In the genomic region with DNA sequence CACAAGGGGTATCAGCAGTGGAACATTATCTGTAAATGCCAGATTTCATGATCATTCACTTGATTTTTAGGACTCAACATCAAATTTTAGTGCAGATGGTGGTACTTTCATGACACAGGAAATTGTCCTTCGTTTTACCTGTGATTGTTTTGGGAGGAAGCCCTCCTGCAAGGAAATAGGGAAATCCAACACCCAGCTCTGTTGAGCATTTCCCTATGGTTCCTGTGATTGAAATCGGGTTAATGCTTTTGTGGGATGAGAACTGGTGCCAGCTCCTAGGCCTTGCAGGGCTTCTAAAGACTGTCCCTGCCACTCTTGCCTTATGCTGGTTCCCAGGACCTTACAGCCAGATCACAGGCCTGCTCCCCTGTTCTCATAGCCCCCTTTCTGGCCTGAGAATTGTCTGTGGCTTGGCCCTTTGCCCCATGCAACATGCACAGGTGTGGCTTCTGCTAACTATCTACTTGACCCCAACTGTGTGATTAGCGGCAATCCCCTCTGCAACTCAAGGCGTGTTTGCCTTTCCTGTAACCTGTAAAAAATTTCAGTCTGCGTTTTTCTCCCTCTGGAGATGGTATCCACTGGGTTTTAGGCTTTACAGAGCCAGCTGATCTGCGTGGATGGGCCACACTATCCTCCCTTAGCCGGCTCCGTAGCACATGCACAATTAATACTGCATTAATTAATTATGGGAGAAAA, we compare ENCODE assay signal across 9 cellular contexts.
DNase-seq lines count a peak whose midpoint lies in the region; ATAC-seq and TF ChIP-seq lines count a peak whose summit lies in the region.
"Had no signal": no experiment of that assay in that cellular context is flagged by ENCODE, and none has a peak within 500 bp of the region (broad histone marks: within the 10 kb centered on the region; RNA-seq: fewer than 3 reads in every experiment).

No MANE protein-coding gene starts in this region.

- WGBS in tibial nerve, 2 donors = 67 to 79% methylated on average over 8 of the region's 8 CpGs

- H3K27ac ChIP-seq in tibial nerve (peak overlapping the region in 3 of 4 donors; percentile 8 to 65 (median 60)), uterus (peak overlapping the region in 1 of 2 donors; percentile 88)

- H3K9me3 ChIP-seq in tibial nerve (no peaks in the 10 kb centered on the region), uterus (no peaks in the 10 kb centered on the region)

- POLR2A ChIA-PET in T-cell (lab: Charles Lee) = interaction anchor here in 1 of 2 donors (0.5 kb wide), 1 partner anchor 508 kb away, joined by 3 read pairs; no protein-coding TSS in a partner anchor

- TF ChIP-seq POLR2A in tibial nerve (IDR thresholded peaks at IDR 0.05) (no peak), uterus (IDR thresholded peaks at IDR 0.05) (no peak)

- no peak for TF ChIP-seq EP300 in tibial nerve (IDR thresholded peaks at IDR 0.05)

- H3K4me3 ChIP-seq in tibial nerve = no peak overlapping the region
- H3K4me3 ChIP-seq in uterus = no peak overlapping the region

- CTCF ChIA-PET in T-cell (lab: Charles Lee) = interaction anchor here in 1 of 2 donors (1.1 kb wide), 1 partner anchor 271 kb away, joined by 3 read pairs; no protein-coding TSS in a partner anchor

- no peaks in the 10 kb centered on the region for H3K36me3 ChIP-seq in tibial nerve
- H3K36me3 ChIP-seq in uterus = no peaks in the 10 kb centered on the region

- peaks cover 63% of the 10 kb centered on the region for H3K36me3 Mint-ChIP-seq in activated T-cell treated with anti-CD3 and anti-CD28 coated beads, Interleukin-2, amount 50 U/mL, for 24 hours (ENCODE audit: low read depth)
- peaks cover 19% of the 10 kb centered on the region for H3K36me3 Mint-ChIP-seq in T-cell

- no peak for DNase-seq in activated T-cell treated with anti-CD3 and anti-CD28 coated beads, Interleukin-2, amount 50 U/mL, for 24 hours
- no peak for DNase-seq in activated T-cell treated with anti-CD3 and anti-CD28 coated beads for 4 hours
- no peak for DNase-seq in T-cell
- no peak for DNase-seq in tibial nerve (ENCODE audit: low spot score in 2 of 2)
- DNase-seq in NCI-H1417 (lab: John Stamatoyannopoulos, UW) = no peak
- DNase-seq in NCI-H128 (lab: John Stamatoyannopoulos, UW; ENCODE audit: unreplicated experiment) = no peak
- no peak for DNase-seq in uterus
- DNase-seq: activated CD8-positive, alpha-beta memory T cell treated with anti-CD3 and anti-CD28 coated beads for 24 hours had no signal

- intact Hi-C loops in uterus (cut with DNase I; ENCODE audit: low total_unique reads) = no loop called here

- H3K27ac Mint-ChIP-seq in activated T-cell treated with anti-CD3 and anti-CD28 coated beads, Interleukin-2, amount 50 U/mL, for 24 hours = peak overlapping the region; percentile 90
- peak overlapping the region; percentile 68 to 75 for H3K27ac Mint-ChIP-seq in T-cell

- peaks cover 84% of the 10 kb centered on the region for H3K4me1 Mint-ChIP-seq in activated T-cell treated with anti-CD3 and anti-CD28 coated beads, Interleukin-2, amount 50 U/mL, for 24 hours (ENCODE audit: low read depth)
- H3K4me1 Mint-ChIP-seq in T-cell = peaks cover 56 to 73% (median 69%) of the 10 kb centered on the region in 3 donors

- ATAC-seq in HG02798 (IDR thresholded peaks at IDR 0.05; ENCODE audit: poor library complexity, unreplicated experiment) (peak; percentile 56), T-cell (replicated peaks in 1 of 4) (no peak)

- no peaks in the 10 kb centered on the region for H3K9me3 Mint-ChIP-seq in activated T-cell treated with anti-CD3 and anti-CD28 coated beads, Interleukin-2, amount 50 U/mL, for 24 hours
- no peaks in the 10 kb centered on the region for H3K9me3 Mint-ChIP-seq in T-cell

- H3K4me1 ChIP-seq in tibial nerve (peaks cover 0 to 78% (median 49%) of the 10 kb centered on the region in 4 donors), uterus (peaks cover 6 to 31% of the 10 kb centered on the region in 2 donors)

- TF ChIP-seq CTCF in tibial nerve (IDR thresholded peaks at IDR 0.05) (no peak), uterus (IDR thresholded peaks at IDR 0.05) (no peak)

- no peak overlapping the region for H3K4me3 Mint-ChIP-seq in activated T-cell treated with anti-CD3 and anti-CD28 coated beads, Interleukin-2, amount 50 U/mL, for 24 hours
- H3K4me3 Mint-ChIP-seq in T-cell = no peak overlapping the region

- H3K27me3 Mint-ChIP-seq in activated T-cell treated with anti-CD3 and anti-CD28 coated beads, Interleukin-2, amount 50 U/mL, for 24 hours = no peaks in the 10 kb centered on the region
- no peaks in the 10 kb centered on the region for H3K27me3 Mint-ChIP-seq in T-cell

- H3K27me3 ChIP-seq in tibial nerve = no peaks in the 10 kb centered on the region
- no peaks in the 10 kb centered on the region for H3K27me3 ChIP-seq in uterus
